ENCODE assay signal across 2 cellular contexts in the genomic region with DNA sequence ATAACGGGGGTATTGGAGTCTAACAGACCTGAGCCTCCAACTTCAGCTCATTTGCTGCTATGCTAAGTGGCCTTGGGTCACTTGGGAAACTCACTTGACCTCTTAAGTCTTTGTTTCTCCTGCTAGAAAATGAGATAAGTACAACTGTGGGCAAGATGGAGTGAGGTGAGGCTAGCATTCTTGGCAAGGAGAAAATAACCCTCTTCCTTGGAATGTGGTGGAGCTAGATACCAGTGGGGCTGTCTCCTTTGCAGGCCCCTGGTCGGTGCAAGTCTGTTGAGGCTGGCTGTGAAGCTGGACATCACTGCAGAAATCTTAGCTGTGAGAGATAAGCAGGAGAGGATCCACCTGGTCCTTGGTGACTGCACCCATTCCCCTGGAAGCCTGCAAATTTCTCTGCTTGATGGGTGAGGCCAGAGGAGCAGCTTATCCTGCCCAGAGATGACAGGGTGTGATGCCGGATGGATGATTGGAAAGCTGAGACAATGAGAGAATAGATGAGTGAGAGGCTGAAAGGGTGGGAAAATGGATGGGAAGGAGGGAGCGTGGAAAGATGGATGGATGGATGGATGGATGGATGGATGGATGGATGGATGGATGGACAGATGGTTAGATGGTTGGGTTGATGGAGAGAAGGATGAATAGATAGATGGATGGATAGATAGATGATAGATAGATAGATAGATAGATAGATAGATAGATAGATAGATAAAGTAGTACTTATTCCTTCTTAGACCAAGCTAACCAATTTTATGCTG.
TF ChIP-seq lines count a peak whose summit lies in the region.

No MANE protein-coding gene starts in this region.

TF ChIP-seq in HEK293, 187 proteins besides CTCF, POLR2A, EP300 and RAD21:
- TF ChIP-seq ZBTB17 (tag by site-specific recombination; IDR thresholded peaks at IDR 0.05) (peak; percentile 93), ZNF366 (tag by site-specific recombination; conservative IDR thresholded peaks at IDR 0.05) (peak; percentile 93)
- TF ChIP-seq, protein P1, sequence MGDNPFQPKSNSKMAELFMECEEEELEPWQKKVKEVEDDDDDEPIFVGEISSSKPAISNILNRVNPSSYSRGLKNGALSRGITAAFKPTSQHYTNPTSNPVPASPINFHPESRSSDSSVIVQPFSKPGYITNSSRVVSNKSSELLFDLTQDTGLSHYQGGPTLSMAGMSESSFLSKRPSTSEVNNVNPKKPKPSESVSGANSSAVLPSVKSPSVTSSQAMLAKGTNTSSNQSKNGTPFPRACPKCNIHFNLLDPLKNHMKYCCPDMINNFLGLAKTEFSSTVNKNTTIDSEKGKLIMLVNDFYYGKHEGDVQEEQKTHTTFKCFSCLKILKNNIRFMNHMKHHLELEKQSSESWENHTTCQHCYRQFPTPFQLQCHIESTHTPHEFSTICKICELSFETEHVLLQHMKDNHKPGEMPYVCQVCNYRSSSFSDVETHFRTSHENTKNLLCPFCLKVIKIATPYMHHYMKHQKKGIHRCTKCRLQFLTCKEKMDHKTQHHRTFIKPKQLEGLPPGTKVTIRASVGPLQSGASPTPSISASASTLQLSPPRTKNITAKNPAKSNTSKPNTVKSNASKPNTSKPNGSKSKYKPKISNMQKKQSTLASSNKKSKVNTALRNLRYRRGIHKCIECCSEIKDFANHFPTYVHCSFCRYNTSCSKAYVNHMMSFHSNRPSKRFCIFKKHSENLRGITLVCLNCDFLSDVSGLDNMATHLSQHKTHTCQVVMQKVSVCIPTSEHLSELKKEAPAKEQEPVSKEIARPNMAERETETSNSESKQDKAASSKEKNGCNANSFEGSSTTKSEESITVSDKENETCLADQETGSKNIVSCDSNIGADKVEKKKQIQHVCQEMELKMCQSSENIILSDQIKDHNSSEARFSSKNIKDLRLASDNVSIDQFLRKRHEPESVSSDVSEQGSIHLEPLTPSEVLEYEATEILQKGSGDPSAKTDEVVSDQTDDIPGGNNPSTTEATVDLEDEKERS (tag by site-specific recombination; IDR thresholded peaks at IDR 0.05) = no peak

TF ChIP-seq in K562, 482 proteins besides CTCF, POLR2A, EP300 and RAD21:
- TF ChIP-seq, protein P2, sequence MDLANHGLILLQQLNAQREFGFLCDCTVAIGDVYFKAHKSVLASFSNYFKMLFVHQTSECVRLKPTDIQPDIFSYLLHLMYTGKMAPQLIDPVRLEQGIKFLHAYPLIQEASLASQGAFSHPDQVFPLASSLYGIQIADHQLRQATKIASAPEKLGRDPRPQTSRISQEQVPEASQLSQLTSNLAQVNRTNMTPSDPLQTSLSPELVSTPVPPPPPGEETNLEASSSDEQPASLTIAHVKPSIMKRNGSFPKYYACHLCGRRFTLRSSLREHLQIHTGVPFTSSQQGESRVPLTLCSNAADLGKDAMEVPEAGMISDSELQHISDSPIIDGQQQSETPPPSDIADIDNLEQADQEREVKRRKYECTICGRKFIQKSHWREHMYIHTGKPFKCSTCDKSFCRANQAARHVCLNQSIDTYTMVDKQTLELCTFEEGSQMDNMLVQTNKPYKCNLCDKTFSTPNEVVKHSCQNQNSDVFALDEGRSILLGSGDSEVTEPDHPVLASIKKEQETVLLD (IDR thresholded peaks at IDR 0.05) = peak; percentile 47; the same call in 1 of the 2 replicates
- TF ChIP-seq JUND (IDR thresholded peaks at IDR 0.05; ENCODE audit: borderline replicate concordance, low read depth, low read length) = no peak
- TF ChIP-seq JUND (tag; IDR thresholded peaks at IDR 0.05; ENCODE audit: borderline replicate concordance, low read depth, low read length) = no peak
- TF ChIP-seq SMARCC2 (IDR thresholded peaks at IDR 0.05; ENCODE audit: low read depth) = no peak
- TF ChIP-seq, protein P3, sequence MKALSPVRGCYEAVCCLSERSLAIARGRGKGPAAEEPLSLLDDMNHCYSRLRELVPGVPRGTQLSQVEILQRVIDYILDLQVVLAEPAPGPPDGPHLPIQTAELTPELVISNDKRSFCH (CRISPR knock-in tag; IDR thresholded peaks at IDR 0.05) = no peak
- TF ChIP-seq, protein P3 (tag; IDR thresholded peaks at IDR 0.05) = no peak
- TF ChIP-seq FOXM1 (IDR thresholded peaks at IDR 0.05; ENCODE audit: low read depth) = no peak
- no peak for TF ChIP-seq FOXM1 (CRISPR knock-in tag; IDR thresholded peaks at IDR 0.05; ENCODE audit: low read depth)
- peak; percentile 89 for TF ChIP-seq DACH1 (IDR thresholded peaks at IDR 0.05; ENCODE audit: partially characterized antibody)
- TF ChIP-seq HNRNPLL (IDR thresholded peaks at IDR 0.05; ENCODE audit: low read depth, low read length, poor library complexity, severe bottlenecking) = no peak
- TF ChIP-seq FOS (IDR thresholded peaks at IDR 0.05; ENCODE audit: extremely low read depth, insufficient read length) = no peak
- no peak for TF ChIP-seq POLR2B (IDR thresholded peaks at IDR 0.05; ENCODE audit: low read depth, partially characterized antibody)
- no peak for TF ChIP-seq SMAD4 (CRISPR knock-in tag; conservative IDR thresholded peaks at IDR 0.05)
- TF ChIP-seq ZNF146 (CRISPR knock-in tag; IDR thresholded peaks at IDR 0.05; ENCODE audit: unreplicated experiment) = no peak
